In the genomic region with DNA sequence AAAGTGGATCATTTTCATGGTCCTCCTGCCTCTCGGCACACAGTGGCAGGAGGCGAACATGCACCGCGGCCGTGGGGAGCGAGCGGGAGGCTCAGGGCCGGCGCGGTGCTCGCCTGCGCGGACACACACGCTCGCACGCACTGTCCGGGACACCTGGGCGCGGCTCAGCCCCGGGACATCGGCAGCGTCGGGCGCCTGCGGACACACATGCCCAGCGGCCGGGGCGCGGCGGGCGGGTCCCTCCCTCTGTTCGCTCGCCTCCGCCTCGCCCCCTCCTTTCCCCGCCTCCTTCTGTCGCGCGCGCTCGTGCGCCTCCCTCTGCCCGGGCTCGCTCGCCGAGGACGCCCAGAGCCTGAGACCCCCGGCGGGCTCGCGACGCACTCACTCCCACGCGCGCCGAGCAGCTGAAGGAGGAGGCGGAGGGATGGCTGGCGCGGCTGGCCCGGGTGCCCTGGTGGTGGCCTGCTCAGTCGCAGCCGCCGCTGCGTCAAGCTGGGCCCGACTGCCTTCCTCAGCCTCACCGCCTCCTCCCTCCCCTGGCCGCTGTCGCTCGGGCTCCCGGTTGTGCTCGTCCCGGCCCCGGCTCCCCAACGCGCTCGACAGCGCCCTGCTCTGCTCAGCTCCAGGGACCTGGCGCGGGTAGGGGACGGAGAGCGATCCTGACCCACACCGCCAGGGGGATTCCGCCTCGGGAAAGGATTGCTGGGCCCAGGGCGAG, we compare ENCODE assay signal across 8 cellular contexts. TPM values are rescaled to one million over a fixed set of nuclear protein-coding genes. Genes with fewer than 3 reads are reported as not detected.
DNase-seq lines count a peak whose midpoint lies in the region; ATAC-seq, FAIRE-seq and TF ChIP-seq lines count a peak whose summit lies in the region.

TSS of gene FRMD3 (minus strand) at position 230 of the 718 bp plus-strand sequence. CDS start at position 60, 170 bp downstream.

- H3K27ac ChIP-seq in coronary artery (peak within 1 kb of the TSS; percentile 35 to 86), layer of hippocampus (ENCODE audit: low read depth, low read length) (peak within 1 kb of the TSS; percentile 54), small intestine (ENCODE audit: low read depth in 1 of 2, low read length in 1 of 2) (peak within 1 kb of the TSS; percentile 50 to 57)

- FAIRE-seq in small intestine (lab: Jason Lieb, UNC), result no peak

- DNase-seq in AG08396 (ENCODE audit: low spot score) (peak; percentile 86), SIG-M5 (lab: John Stamatoyannopoulos, UW) (peak; percentile 16), coronary artery (ENCODE audit: low spot score) (peak; percentile 89), small intestine (peak; percentile 68), activated gamma-delta T cell (lab: John Stamatoyannopoulos, UW) (no peak)
- peak; percentile 8 for DNase-seq in Jurkat, Clone E6-1 (ENCODE audit: low read depth, low spot score)

- peaks cover 6% of the 10 kb centered on the region for H3K27me3 ChIP-seq in layer of hippocampus (ENCODE audit: control insufficient read depth, insufficient read depth, low read length)
- no peaks in the 10 kb centered on the region for H3K27me3 ChIP-seq in small intestine (ENCODE audit: control insufficient read depth in 2 of 2, insufficient read depth in 2 of 2, low read length in 2 of 2)

- H3K4me3 ChIP-seq in Jurkat, Clone E6-1 (ENCODE audit: low read length), result peak within 1 kb of the TSS; percentile 41
- H3K4me3 ChIP-seq in coronary artery, result peak within 1 kb of the TSS; percentile 82
- H3K4me3 ChIP-seq in small intestine (ENCODE audit: low read depth in 1 of 2, low read length in 2 of 2), result peak within 1 kb of the TSS; percentile 27 to 70

- peak; percentile 47 for ATAC-seq in GM18502 (IDR thresholded peaks at IDR 0.05; ENCODE audit: poor library complexity, unreplicated experiment)

- no peaks in the 10 kb centered on the region for H3K4me1 ChIP-seq in small intestine (ENCODE audit: control insufficient read depth in 2 of 2, insufficient read depth in 1 of 2, low read depth in 1 of 2, low read length in 1 of 2)

- peak; percentile 64 for TF ChIP-seq CTCF in coronary artery (IDR thresholded peaks at IDR 0.05)

- H3K9me3 ChIP-seq in small intestine (ENCODE audit: control insufficient read depth, low read depth), result no peaks in the 10 kb centered on the region

- 1 to 3% (median 1%) methylated on average over 48 to 85 of the region's 85 CpGs for WGBS in small intestine, 3 donors

- H3K36me3 ChIP-seq in small intestine (ENCODE audit: control insufficient read depth in 2 of 2, insufficient read depth in 2 of 2, low read length in 2 of 2), result no peaks in the 10 kb centered on the region

RNA-seq across cellular contexts. Expression of gene FRMD3, which starts in this region (rescaled TPM):
- polyA plus RNA-seq in Jurkat, Clone E6-1 (2012; ENCODE audit: insufficient read depth, insufficient read length), result 0.17 TPM
- polyA plus RNA-seq in small intestine, result 1 to 10 TPM; 2.4 to 7.3 (median 3.8) TPM
